11 cellular contexts compared by ENCODE assay signal in the genomic region with DNA sequence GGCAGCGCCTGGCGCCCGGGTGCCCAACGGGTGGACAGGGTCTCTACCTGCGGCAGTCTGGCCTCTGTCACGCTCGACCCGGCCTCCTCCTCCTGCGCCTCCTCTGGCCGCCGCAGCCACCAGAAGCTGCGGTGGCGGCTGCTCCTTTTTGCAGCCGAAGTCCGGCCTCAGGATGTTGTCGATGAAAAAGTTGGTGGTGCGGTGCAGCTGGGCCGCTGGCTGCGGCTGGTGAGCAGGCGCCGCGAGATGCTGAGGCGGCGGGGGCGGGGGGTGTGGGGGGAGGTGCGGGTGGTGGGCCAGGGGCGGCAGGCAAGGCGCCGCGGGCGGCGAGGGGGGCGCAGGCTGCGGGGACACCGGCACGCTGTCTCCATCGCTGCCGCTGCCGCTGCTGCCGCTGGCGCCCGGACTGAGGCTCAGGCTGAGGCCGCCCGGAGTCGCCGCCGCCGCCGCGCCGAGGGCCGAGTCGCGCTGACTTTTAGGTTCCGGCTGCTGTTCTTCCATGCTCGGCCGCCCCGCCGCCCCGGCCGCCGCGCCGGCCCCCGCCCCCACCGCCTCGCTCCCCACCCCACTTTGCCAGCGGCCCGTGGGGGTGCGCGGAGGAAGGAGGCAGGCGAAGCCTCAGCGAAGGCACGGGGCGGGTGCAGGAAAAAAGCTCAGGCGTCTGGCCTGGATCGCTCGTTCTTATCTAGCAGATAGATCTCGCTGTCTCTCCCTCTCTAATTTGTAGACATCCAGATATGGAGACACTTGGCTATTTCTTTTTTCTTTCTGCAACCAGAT. TPM values are rescaled to one million over a fixed set of nuclear protein-coding genes. Genes with fewer than 3 reads are reported as not detected.
A peak's percentile ranks its signal among the peaks of the same experiment; 100 is the strongest.
DNase-seq lines count a peak whose midpoint lies in the region; ATAC-seq, FAIRE-seq and TF ChIP-seq lines count a peak whose summit lies in the region.
"Had no signal": no experiment of that assay in that cellular context is flagged by ENCODE, and none has a peak within 500 bp of the region (broad histone marks: within the 10 kb centered on the region; RNA-seq: fewer than 3 reads in every experiment).

No MANE protein-coding gene starts in this region.

- H3K27me3 Mint-ChIP-seq in activated naive CD4-positive, alpha-beta T cell treated with anti-CD3 and anti-CD28 coated beads, Interleukin-2, amount 50 U/mL, for 24 hours: peaks cover 59% of the 10 kb centered on the region
- peaks cover 81% of the 10 kb centered on the region for H3K27me3 Mint-ChIP-seq in activated CD8-positive, alpha-beta T cell treated with anti-CD3 and anti-CD28 coated beads for 36 hours

- H3K4me1 ChIP-seq in kidney (ENCODE audit: control insufficient read depth in 1 of 2, insufficient read depth in 1 of 2, low read depth in 1 of 2, low read length in 2 of 2) (peaks cover 0 to 8% of the 10 kb centered on the region in 2 donors), upper lobe of left lung (peaks cover 29 to 45% (median 36%) of the 10 kb centered on the region in 4 donors), transverse colon (peaks cover 10 to 51% (median 33%) of the 10 kb centered on the region in 4 donors)

- TF ChIP-seq POLR2A in upper lobe of left lung (IDR thresholded peaks at IDR 0.05) (no peak), transverse colon (IDR thresholded peaks at IDR 0.05) (no peak)

- no peak for TF ChIP-seq EP300 in upper lobe of left lung (IDR thresholded peaks at IDR 0.05)
- TF ChIP-seq EP300 in transverse colon (IDR thresholded peaks at IDR 0.05; ENCODE audit: low read depth): no peak

- no peaks in the 10 kb centered on the region for H3K9me3 Mint-ChIP-seq in activated naive CD4-positive, alpha-beta T cell treated with anti-CD3 and anti-CD28 coated beads, Interleukin-2, amount 50 U/mL, for 24 hours
- no peaks in the 10 kb centered on the region for H3K9me3 Mint-ChIP-seq in activated naive CD4-positive, alpha-beta T cell treated with anti-CD3 and anti-CD28 coated beads, Interleukin-2, amount 50 U/mL, for 72 hours
- H3K9me3 Mint-ChIP-seq in activated CD8-positive, alpha-beta T cell treated with anti-CD3 and anti-CD28 coated beads for 36 hours: no peaks in the 10 kb centered on the region

- intact Hi-C loops in activated CD8-positive, alpha-beta T cell treated with anti-CD3 and anti-CD28 coated beads for 36 hours (cut with micrococcal nuclease): no loop called here
- intact Hi-C loops in kidney (cut with DNase I) (no loop called here), transverse colon (cut with DNase I; ENCODE audit: low total_unique reads) (no loop called here)

- no peaks in the 10 kb centered on the region for H3K36me3 Mint-ChIP-seq in activated naive CD4-positive, alpha-beta T cell treated with anti-CD3 and anti-CD28 coated beads, Interleukin-2, amount 50 U/mL, for 24 hours
- H3K36me3 Mint-ChIP-seq in activated naive CD4-positive, alpha-beta T cell treated with anti-CD3 and anti-CD28 coated beads, Interleukin-2, amount 50 U/mL, for 72 hours: peaks cover 0 to 28% of the 10 kb centered on the region in 2 donors
- H3K36me3 Mint-ChIP-seq in activated CD8-positive, alpha-beta T cell treated with anti-CD3 and anti-CD28 coated beads for 36 hours (ENCODE audit: low read depth): no peaks in the 10 kb centered on the region

- H3K27me3 ChIP-seq in upper lobe of left lung: peaks cover 2 to 90% (median 57%) of the 10 kb centered on the region in 4 donors
- peaks cover 100% of the 10 kb centered on the region for H3K27me3 ChIP-seq in transverse colon

- H3K4me1 Mint-ChIP-seq in activated naive CD4-positive, alpha-beta T cell treated with anti-CD3 and anti-CD28 coated beads, Interleukin-2, amount 50 U/mL, for 24 hours: peaks cover 39% of the 10 kb centered on the region
- H3K4me1 Mint-ChIP-seq in activated CD8-positive, alpha-beta T cell treated with anti-CD3 and anti-CD28 coated beads for 36 hours (ENCODE audit: low read depth): peaks cover 22% of the 10 kb centered on the region

- TF ChIP-seq CTCF in activated CD8-positive, alpha-beta T cell treated with anti-CD3 and anti-CD28 coated beads for 36 hours (IDR thresholded peaks at IDR 0.05): no peak
- TF ChIP-seq CTCF in kidney (IDR thresholded peaks at IDR 0.05; ENCODE audit: borderline replicate concordance, extremely low read depth, insufficient read depth) (no peak), upper lobe of left lung (IDR thresholded peaks at IDR 0.05) (no peak), transverse colon (IDR thresholded peaks at IDR 0.05) (no peak)

- H3K36me3 ChIP-seq in kidney (ENCODE audit: control insufficient read depth in 1 of 2, insufficient read depth in 2 of 2, low read length in 2 of 2): no peaks in the 10 kb centered on the region
- no peaks in the 10 kb centered on the region for H3K36me3 ChIP-seq in upper lobe of left lung
- no peaks in the 10 kb centered on the region for H3K36me3 ChIP-seq in transverse colon
- H3K36me3 ChIP-seq: tibial nerve had no signal

- H3K27ac ChIP-seq in kidney (ENCODE audit: low read depth in 2 of 2, low read length in 2 of 2) (no peak overlapping the region), upper lobe of left lung (no peak overlapping the region), transverse colon (no peak overlapping the region)
- H3K27ac ChIP-seq: tibial nerve had no signal

- POLR2A ChIA-PET in activated CD8-positive, alpha-beta T cell treated with anti-CD3 and anti-CD28 coated beads for 36 hours (lab: Charles Lee): no interaction called here

- no peak overlapping the region for H3K27ac Mint-ChIP-seq in activated naive CD4-positive, alpha-beta T cell treated with anti-CD3 and anti-CD28 coated beads, Interleukin-2, amount 50 U/mL, for 24 hours
- no peak overlapping the region for H3K27ac Mint-ChIP-seq in activated naive CD4-positive, alpha-beta T cell treated with anti-CD3 and anti-CD28 coated beads, Interleukin-2, amount 50 U/mL, for 72 hours
- H3K27ac Mint-ChIP-seq in activated CD8-positive, alpha-beta T cell treated with anti-CD3 and anti-CD28 coated beads for 36 hours: no peak overlapping the region

- in situ Hi-C loops in transverse colon (cut with MboI; ENCODE audit: low pct_ligation_motif_present in 1 of 4, low pct_unique_long_range_greater_than_20kb in 1 of 4, low sequenced_read_pairs in 3 of 4): no loop called here

- no peak for ATAC-seq in activated naive CD4-positive, alpha-beta T cell treated with anti-CD3 and anti-CD28 coated beads, Interleukin-2, amount 50 U/mL, for 72 hours
- no peak for ATAC-seq in activated CD8-positive, alpha-beta T cell treated with anti-CD3 and anti-CD28 coated beads for 36 hours
- ATAC-seq in upper lobe of left lung (ENCODE audit: low FRiP score in 2 of 2): peak in 1 of 2 donors; percentile 31
- no peak for ATAC-seq in HG02970 (IDR thresholded peaks at IDR 0.05; ENCODE audit: low FRiP score, unreplicated experiment)

- CTCF ChIA-PET in activated CD8-positive, alpha-beta T cell treated with anti-CD3 and anti-CD28 coated beads for 36 hours (lab: Charles Lee): interaction anchor here (1.3 to 4.5 kb wide), 3 partner anchors 8 to 625 kb away, joined by 4 to 44 read pairs (median 7); no protein-coding TSS in a partner anchor

- FAIRE-seq in kidney (lab: Jason Lieb, UNC): no peak
- FAIRE-seq: bronchial epithelial cell had no signal

- DNase-seq in activated naive CD4-positive, alpha-beta T cell treated with anti-CD3 and anti-CD28 coated beads, Interleukin-2, amount 50 U/mL, for 72 hours (ENCODE audit: low spot score in 2 of 2): no peak
- no peak for DNase-seq in activated CD8-positive, alpha-beta T cell treated with anti-CD3 and anti-CD28 coated beads for 36 hours
- peak; percentile 73 for DNase-seq in kidney
- peak in 1 of 2 donors; percentile 84 for DNase-seq in upper lobe of left lung
- no peak for DNase-seq in transverse colon
- no peak for DNase-seq in retina
- DNase-seq: NK-92 treated with Interleukin-12 subunit alpha and Interleukin-12 subunit beta, amount 100 ng/mL, for 24 hours had no signal

- 2 to 9% methylated on average over 19 to 22 of the region's 79 CpGs for WGBS in upper lobe of left lung, 2 donors
- 2% methylated on average over 51 of the region's 79 CpGs; no CpG with 5 or more reads in 1 of the 2 donors for WGBS in transverse colon (ENCODE audit: low coverage in 1 of 2), 2 donors

- H3K4me3 ChIP-seq in kidney (ENCODE audit: low read length in 2 of 2) (no peak overlapping the region), upper lobe of left lung (peak overlapping the region in 3 of 4 donors; percentile 13 to 35 (median 17)), transverse colon (peak overlapping the region in 2 of 4 donors; percentile 22 to 43)

- H3K9me3 ChIP-seq in kidney (ENCODE audit: control insufficient read depth in 1 of 2, low read length in 2 of 2): no peaks in the 10 kb centered on the region
- H3K9me3 ChIP-seq in upper lobe of left lung: no peaks in the 10 kb centered on the region
- H3K9me3 ChIP-seq in transverse colon: no peaks in the 10 kb centered on the region
- H3K9me3 ChIP-seq: tibial nerve had no signal

- H3K9ac ChIP-seq in kidney (ENCODE audit: low read length in 2 of 2): no peak overlapping the region

- peak overlapping the region; percentile 69 for H3K4me3 Mint-ChIP-seq in activated naive CD4-positive, alpha-beta T cell treated with anti-CD3 and anti-CD28 coated beads, Interleukin-2, amount 50 U/mL, for 24 hours
- peak overlapping the region; percentile 33 for H3K4me3 Mint-ChIP-seq in activated CD8-positive, alpha-beta T cell treated with anti-CD3 and anti-CD28 coated beads for 36 hours

RNA-seq across cellular contexts. Expression of a gene that starts 0.6 kb away (rescaled TPM):
- total RNA-seq in activated naive CD4-positive, alpha-beta T cell treated with anti-CD3 and anti-CD28 coated beads, Interleukin-2, amount 50 U/mL, for 72 hours: not detected
- total RNA-seq in activated CD8-positive, alpha-beta T cell treated with anti-CD3 and anti-CD28 coated beads for 36 hours: not detected
- 0.16 TPM for total RNA-seq in kidney
- polyA plus RNA-seq in kidney (ENCODE audit: insufficient read depth, low read depth, low replicate concordance): not detected
- under 1 TPM in 1 of 6 donors, not detected in 5; 0.13 TPM for total RNA-seq in upper lobe of left lung
- total RNA-seq in transverse colon: not detected
- total RNA-seq: bronchial epithelial cell had no signal

Comparison
In these comparisons a context has a peak if more than half of its experiments do, and no peak if none do; other contexts are left out.
1. H3K4me3 ChIP-seq: peak in upper lobe of left lung (3 of 4); none in kidney (0 of 2).